ENCODE assay signal across 7 cellular contexts in the genomic region with DNA sequence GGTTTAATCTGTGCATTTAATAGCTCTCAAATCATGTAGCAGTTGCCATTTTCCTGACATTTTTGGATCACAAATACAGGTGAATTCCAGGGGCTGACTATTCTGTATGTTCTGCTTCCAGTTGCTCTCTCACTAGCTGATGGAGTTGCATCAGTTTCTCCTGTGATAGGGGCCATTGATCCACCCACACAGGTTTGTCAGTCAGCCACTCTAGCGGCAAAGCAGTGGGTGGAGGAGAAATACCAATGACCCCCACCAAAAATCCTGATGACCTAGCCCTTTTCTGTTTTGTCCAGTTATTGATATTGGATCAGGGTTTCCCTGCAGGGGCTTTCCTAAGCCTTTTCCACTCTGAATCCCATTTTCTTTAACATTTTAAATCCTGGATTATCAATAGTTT.
"Had no signal": no experiment of that assay in that cellular context is flagged by ENCODE, and none has a peak within 500 bp of the region (broad histone marks: within the 10 kb centered on the region; RNA-seq: fewer than 3 reads in every experiment).

No MANE protein-coding gene starts in this region.

- ATAC-seq: GM23338, HepG2 had no signal

- DNase-seq: H9, HCEC 1CT, KBM-7 had no signal

- H3K4me2 ChIP-seq: GM23338 had no signal

- H3K9me3 Mint-ChIP-seq: GM23338 had no signal

- FAIRE-seq: H1, H54, HepG2 had no signal

- H3K27ac Mint-ChIP-seq: GM23338, H9 had no signal

- H2AFZ ChIP-seq: GM23338 had no signal

- H3K4me3 ChIP-seq: GM23338 had no signal

- H3K4me3 Mint-ChIP-seq: GM23338, H9 had no signal
